ENCODE assay signal across 1 cellular context in genomic region chr3:86229086-86229774, GRCh38.
TF ChIP-seq lines count a peak whose summit lies in the region.

No MANE protein-coding gene starts in this region.

TF ChIP-seq in WTC11, 78 proteins besides CTCF, POLR2A, EP300 and RAD21 (continued from another document):
- TF ChIP-seq, protein P1, sequence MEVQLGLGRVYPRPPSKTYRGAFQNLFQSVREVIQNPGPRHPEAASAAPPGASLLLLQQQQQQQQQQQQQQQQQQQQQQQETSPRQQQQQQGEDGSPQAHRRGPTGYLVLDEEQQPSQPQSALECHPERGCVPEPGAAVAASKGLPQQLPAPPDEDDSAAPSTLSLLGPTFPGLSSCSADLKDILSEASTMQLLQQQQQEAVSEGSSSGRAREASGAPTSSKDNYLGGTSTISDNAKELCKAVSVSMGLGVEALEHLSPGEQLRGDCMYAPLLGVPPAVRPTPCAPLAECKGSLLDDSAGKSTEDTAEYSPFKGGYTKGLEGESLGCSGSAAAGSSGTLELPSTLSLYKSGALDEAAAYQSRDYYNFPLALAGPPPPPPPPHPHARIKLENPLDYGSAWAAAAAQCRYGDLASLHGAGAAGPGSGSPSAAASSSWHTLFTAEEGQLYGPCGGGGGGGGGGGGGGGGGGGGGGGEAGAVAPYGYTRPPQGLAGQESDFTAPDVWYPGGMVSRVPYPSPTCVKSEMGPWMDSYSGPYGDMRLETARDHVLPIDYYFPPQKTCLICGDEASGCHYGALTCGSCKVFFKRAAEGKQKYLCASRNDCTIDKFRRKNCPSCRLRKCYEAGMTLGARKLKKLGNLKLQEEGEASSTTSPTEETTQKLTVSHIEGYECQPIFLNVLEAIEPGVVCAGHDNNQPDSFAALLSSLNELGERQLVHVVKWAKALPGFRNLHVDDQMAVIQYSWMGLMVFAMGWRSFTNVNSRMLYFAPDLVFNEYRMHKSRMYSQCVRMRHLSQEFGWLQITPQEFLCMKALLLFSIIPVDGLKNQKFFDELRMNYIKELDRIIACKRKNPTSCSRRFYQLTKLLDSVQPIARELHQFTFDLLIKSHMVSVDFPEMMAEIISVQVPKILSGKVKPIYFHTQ (CRISPR knock-in tag; IDR thresholded peaks at IDR 0.05): no peak
- TF ChIP-seq, protein P2, sequence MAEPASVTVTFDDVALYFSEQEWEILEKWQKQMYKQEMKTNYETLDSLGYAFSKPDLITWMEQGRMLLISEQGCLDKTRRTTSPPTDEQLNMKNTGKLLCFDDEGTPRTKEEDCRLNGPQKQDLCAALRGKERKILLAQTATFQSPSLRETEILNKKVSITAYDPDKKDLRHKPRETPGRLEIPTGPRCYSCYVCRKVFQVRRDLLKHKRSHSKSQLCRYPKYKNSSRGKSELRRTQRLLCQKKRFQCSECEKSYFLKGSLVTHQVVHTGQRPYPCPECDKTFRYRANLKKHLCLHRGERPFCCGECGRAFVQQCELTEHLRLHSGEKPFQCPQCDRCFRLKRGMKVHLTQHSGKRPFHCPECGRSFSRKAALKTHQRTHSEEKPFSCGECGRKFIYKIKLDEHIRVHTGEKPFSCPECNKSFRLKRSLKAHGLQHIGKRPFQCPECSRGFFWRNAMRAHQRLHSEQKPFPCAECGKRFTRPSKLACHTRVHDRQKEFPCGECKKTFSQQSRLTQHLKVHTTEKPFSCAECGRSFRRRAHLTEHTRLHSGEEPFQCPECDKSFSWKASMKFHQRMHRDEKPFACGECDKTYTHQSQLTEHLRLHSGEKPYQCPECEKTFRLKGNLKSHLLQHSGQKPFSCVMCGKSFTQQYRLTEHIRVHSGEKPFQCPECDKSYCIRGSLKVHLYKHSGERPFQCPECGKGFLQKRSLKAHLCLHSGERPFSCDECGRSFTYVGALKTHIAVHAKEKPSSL (CRISPR knock-in tag; conservative IDR thresholded peaks at IDR 0.05): no peak
